In genomic region chr18:44750774-44751173, GRCh38 we compare ENCODE assay signal across 30 cellular contexts.
"Had no signal": no experiment of that assay in that cellular context is flagged by ENCODE, and none has a peak within 500 bp of the region (broad histone marks: within the 10 kb centered on the region; RNA-seq: fewer than 3 reads in every experiment).

No MANE protein-coding gene starts in this region.

- DNase-seq: activated CD4-positive, alpha-beta memory T cell treated with anti-CD3 and anti-CD28 coated beads for 36 hours; activated CD4-positive, alpha-beta T cell treated with anti-CD3 and anti-CD28 coated beads, Interleukin-2, amount 10 ng/mL, durations not matched to agents 24 days and 14 days; activated CD4-positive, CD25-positive, alpha-beta regulatory T cell treated with anti-CD3 and anti-CD28 coated beads, Interleukin-2, amount 50 U/mL, for 72 hours; activated T-cell treated with anti-CD3 and anti-CD28 coated beads, Interleukin-2, amount 50 U/mL, for 4 hours; anterior cingulate cortex; dermis blood vessel endothelial cell; effector CD4-positive, alpha-beta T cell; esophagus squamous epithelium; foreskin melanocyte; heart right ventricle; left lung; lower lobe of right lung; mesendoderm; ovary; right lobe of liver; stimulated activated CD4-positive, alpha-beta T cell treated with anti-CD3 and anti-CD28 coated beads, Interleukin-12 subunit alpha, Interleukin-12 subunit beta, amount 100 ng/mL, for 4 hours; stimulated activated CD4-positive, alpha-beta T cell treated with anti-CD3 and anti-CD28 coated beads, Interleukin-4, amount 100 ng/mL, for 1 hour; stomach; T-helper 9 cell; thyroid gland; upper lobe of right lung; WERI-Rb-1 had no signal

- H3K27ac Mint-ChIP-seq: activated CD4-positive, alpha-beta memory T cell treated with anti-CD3 and anti-CD28 coated beads for 36 hours; activated CD4-positive, alpha-beta T cell treated with anti-CD3 and anti-CD28 coated beads, Interleukin-2, amount 10 ng/mL, durations not matched to agents 24 days and 14 days; activated naive CD4-positive, alpha-beta T cell treated with anti-CD3 and anti-CD28 coated beads, Interleukin-2, amount 50 U/mL, for 24 hours; activated T-helper 2 cell treated with anti-CD3 and anti-CD28 coated beads, Interferon-gamma antibody, Interleukin-2, Interleukin-4, amounts not matched to agents 10 μg/mL and 5 μg/mL and 100 μg/mL, durations not matched to agents 14 hours and 24 hours and 36 hours; progenitor cell of endocrine pancreas; T-helper 1 cell treated with Interleukin-12 subunit alpha and Interleukin-12 subunit beta and Interleukin-4 antibody, amounts not matched to agents 30 μg/mL and 1 μg/mL, for 36 hours had no signal

- FAIRE-seq: bronchial epithelial cell, islet of Langerhans, TTC549 had no signal

- H3K27me3 Mint-ChIP-seq: activated naive CD4-positive, alpha-beta T cell treated with anti-CD3 and anti-CD28 coated beads, Interleukin-2, amount 50 U/mL, for 24 hours; central memory CD8-positive, alpha-beta T cell; progenitor cell of endocrine pancreas had no signal

- H3K36me3 Mint-ChIP-seq: activated CD4-positive, alpha-beta memory T cell treated with anti-CD3 and anti-CD28 coated beads for 36 hours; activated naive CD4-positive, alpha-beta T cell treated with anti-CD3 and anti-CD28 coated beads, Interleukin-2, amount 50 U/mL, for 24 hours had no signal

- H3K4me3 Mint-ChIP-seq: activated CD4-positive, alpha-beta memory T cell treated with anti-CD3 and anti-CD28 coated beads for 36 hours; activated CD4-positive, alpha-beta T cell treated with anti-CD3 and anti-CD28 coated beads, Interleukin-2, amount 10 ng/mL, durations not matched to agents 24 days and 14 days; activated naive CD4-positive, alpha-beta T cell treated with anti-CD3 and anti-CD28 coated beads, Interleukin-2, amount 50 U/mL, for 24 hours; activated T-cell treated with anti-CD3 and anti-CD28 coated beads, Interleukin-2, amount 50 U/mL, for 4 hours; central memory CD8-positive, alpha-beta T cell; T-helper 1 cell treated with Interleukin-12 subunit alpha and Interleukin-12 subunit beta and Interleukin-4 antibody, amounts not matched to agents 30 μg/mL and 1 μg/mL, for 36 hours had no signal

- H3K9me3 Mint-ChIP-seq: activated CD4-positive, alpha-beta memory T cell treated with anti-CD3 and anti-CD28 coated beads for 36 hours; activated naive CD4-positive, alpha-beta T cell treated with anti-CD3 and anti-CD28 coated beads, Interleukin-2, amount 50 U/mL, for 24 hours; activated T-cell treated with anti-CD3 and anti-CD28 coated beads, Interleukin-2, amount 50 U/mL, for 4 hours; central memory CD8-positive, alpha-beta T cell; T-helper 1 cell treated with Interleukin-12 subunit alpha and Interleukin-12 subunit beta and Interleukin-4 antibody, amounts not matched to agents 30 μg/mL and 1 μg/mL, for 36 hours had no signal

- ATAC-seq: activated T-cell treated with anti-CD3 and anti-CD28 coated beads, Interleukin-2, amount 50 U/mL, for 4 hours; heart right ventricle; left lung; lower lobe of right lung; right lobe of liver; upper lobe of right lung had no signal
